In the genomic region with DNA sequence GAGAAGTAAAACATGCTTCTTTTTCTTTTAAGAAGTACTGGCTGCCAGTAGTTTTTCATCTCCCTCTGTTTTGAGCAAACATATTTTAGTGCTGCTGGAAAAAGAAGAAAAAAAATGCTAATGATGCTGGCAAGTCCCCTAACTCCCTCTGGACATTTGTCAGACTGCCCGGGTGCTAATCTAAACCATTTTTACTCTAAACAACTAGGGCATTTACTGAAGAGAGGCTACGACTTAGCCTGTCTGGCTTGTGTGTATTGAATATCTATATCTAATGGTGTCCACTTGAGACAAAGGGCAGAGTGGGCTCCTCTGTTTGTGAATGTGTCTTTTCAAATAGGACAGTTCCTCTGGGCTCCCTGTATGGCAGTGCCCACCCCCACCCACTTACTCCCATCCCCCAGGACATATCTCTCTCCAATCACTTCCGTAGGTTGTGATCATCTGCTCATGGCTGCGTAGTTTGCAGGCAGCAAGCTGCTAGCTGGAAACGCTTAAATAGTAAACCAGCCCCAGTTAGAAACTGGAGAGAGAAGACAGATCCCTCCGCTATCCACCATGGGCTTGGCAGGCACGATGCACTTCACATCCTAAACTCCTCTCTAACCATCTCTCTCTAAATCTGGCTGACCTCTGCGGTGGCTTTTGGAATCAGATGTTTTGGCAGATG, we compare ENCODE assay signal across 9 cellular contexts. TPM values are rescaled to one million over a fixed set of nuclear protein-coding genes. Genes with fewer than 3 reads are reported as not detected.
A peak's percentile ranks its signal among the peaks of the same experiment; 100 is the strongest.
DNase-seq lines count a peak whose midpoint lies in the region; ATAC-seq and TF ChIP-seq lines count a peak whose summit lies in the region.
"Had no signal": no experiment of that assay in that cellular context is flagged by ENCODE, and none has a peak within 500 bp of the region (broad histone marks: within the 10 kb centered on the region; RNA-seq: fewer than 3 reads in every experiment).

No MANE protein-coding gene starts in this region.

- TF ChIP-seq EP300 in esophagus muscularis mucosa (IDR thresholded peaks at IDR 0.05): no peak

- peak overlapping the region in 3 of 4 donors; percentile 45 to 84 (median 64) for H3K4me3 Mint-ChIP-seq in CD4-positive, CD25-positive, alpha-beta regulatory T cell

- peaks cover 80% of the 10 kb centered on the region for H3K79me2 ChIP-seq in osteoblast (ENCODE audit: insufficient read depth, low read length)

- peaks cover 40% of the 10 kb centered on the region for H3K4me1 ChIP-seq in CD4-positive, CD25-positive, alpha-beta regulatory T cell (ENCODE audit: control insufficient read depth, insufficient read depth, low read length, poor library complexity, severe bottlenecking)
- H3K4me1 ChIP-seq in esophagus muscularis mucosa: peaks cover 0 to 21% (median 16%) of the 10 kb centered on the region in 4 donors
- peaks cover 46% of the 10 kb centered on the region for H3K4me1 ChIP-seq in osteoblast (ENCODE audit: insufficient read depth, low read length)

- no peak for TF ChIP-seq POLR2A in esophagus muscularis mucosa (IDR thresholded peaks at IDR 0.05; ENCODE audit: low read depth)

- H3K4me2 ChIP-seq in osteoblast (ENCODE audit: insufficient read depth, low read length): peak overlapping the region; percentile 85

- intact Hi-C loops in esophagus muscularis mucosa (cut with DNase I): no loop called here

- no peaks in the 10 kb centered on the region for H3K27me3 ChIP-seq in CD4-positive, CD25-positive, alpha-beta regulatory T cell (ENCODE audit: control insufficient read depth, insufficient read depth, low read length)
- H3K27me3 ChIP-seq in esophagus muscularis mucosa (no peaks in the 10 kb centered on the region), osteoblast (ENCODE audit: insufficient read depth, low read length) (no peaks in the 10 kb centered on the region)

- peaks cover 2% of the 10 kb centered on the region for H4K20me1 ChIP-seq in osteoblast (ENCODE audit: insufficient read depth, low read length)

- H3K4me3 ChIP-seq in CD4-positive, CD25-positive, alpha-beta regulatory T cell (ENCODE audit: low read depth, low read length): peak overlapping the region; percentile 45
- H3K4me3 ChIP-seq in esophagus muscularis mucosa (peak overlapping the region; percentile 29 to 49 (median 34)), osteoblast (ENCODE audit: insufficient read depth, low read length) (peak overlapping the region; percentile 58)

- no peaks in the 10 kb centered on the region for H3K27me3 Mint-ChIP-seq in CD4-positive, CD25-positive, alpha-beta regulatory T cell

- TF ChIP-seq CTCF in esophagus muscularis mucosa (IDR thresholded peaks at IDR 0.05): no peak
- no peak for TF ChIP-seq CTCF in osteoblast (IDR thresholded peaks at IDR 0.05; ENCODE audit: extremely low read depth, low read depth, low read length)

- no peak for ATAC-seq in CD4-positive, CD25-positive, alpha-beta regulatory T cell (ENCODE audit: low read depth in 2 of 2)

- H3K27ac ChIP-seq in CD4-positive, CD25-positive, alpha-beta regulatory T cell (ENCODE audit: insufficient read depth, low read length, poor library complexity, severe bottlenecking): peak overlapping the region; percentile 66
- H3K27ac ChIP-seq in esophagus muscularis mucosa (replicated peaks in 1 of 4): peak overlapping the region; percentile 23 to 68 (median 50)
- peak overlapping the region; percentile 79 for H3K27ac ChIP-seq in osteoblast (ENCODE audit: low read depth, low read length)

- H3K4me1 Mint-ChIP-seq in CD4-positive, CD25-positive, alpha-beta regulatory T cell: peaks cover 57 to 83% (median 66%) of the 10 kb centered on the region in 4 donors

- peaks cover 16% of the 10 kb centered on the region for H3K36me3 Mint-ChIP-seq in CD4-positive, CD25-positive, alpha-beta regulatory T cell

- no peak for DNase-seq in CD4-positive, CD25-positive, alpha-beta regulatory T cell
- peak; percentile 85 for DNase-seq in NCI-H748 (lab: John Stamatoyannopoulos, UW; ENCODE audit: unreplicated experiment)
- no peak for DNase-seq in esophagus muscularis mucosa (ENCODE audit: extremely low spot score)
- peak; percentile 23 for DNase-seq in osteoblast (ENCODE audit: insufficient read length, low spot score, missing footprints)
- no peak for DNase-seq in kidney tubule cell (ENCODE audit: low spot score)
- DNase-seq in iPS-NIHi7 (ENCODE audit: extremely low spot score): no peak
- DNase-seq in NCI-H345 treated with DMSO at 0.1 percent for 48 hours (lab: John Stamatoyannopoulos, UW; ENCODE audit: unreplicated experiment): no peak
- no peak for DNase-seq in NCI-H774 (lab: John Stamatoyannopoulos, UW)
- DNase-seq: stimulated activated CD4-positive, alpha-beta T cell treated with anti-CD3 and anti-CD28 coated beads, Interleukin-12 subunit alpha, Interleukin-12 subunit beta, amount 100 ng/mL, for 4 hours had no signal

- no peaks in the 10 kb centered on the region for H3K9me3 ChIP-seq in CD4-positive, CD25-positive, alpha-beta regulatory T cell (ENCODE audit: control insufficient read depth in 2 of 2, low read length in 2 of 2)
- no peaks in the 10 kb centered on the region for H3K9me3 ChIP-seq in esophagus muscularis mucosa
- no peaks in the 10 kb centered on the region for H3K9me3 ChIP-seq in osteoblast (ENCODE audit: low read depth, low read length)

- peak overlapping the region; percentile 82 to 93 (median 91) for H3K27ac Mint-ChIP-seq in CD4-positive, CD25-positive, alpha-beta regulatory T cell

- H3K36me3 ChIP-seq in CD4-positive, CD25-positive, alpha-beta regulatory T cell (ENCODE audit: control insufficient read depth, insufficient read depth, low read length): peaks cover 3% of the 10 kb centered on the region
- H3K36me3 ChIP-seq in esophagus muscularis mucosa (no peaks in the 10 kb centered on the region), osteoblast (ENCODE audit: insufficient read depth, low read length) (peaks cover 9% of the 10 kb centered on the region)

- peak overlapping the region; percentile 56 for H2AFZ ChIP-seq in osteoblast (ENCODE audit: low read length)

- 29% methylated on average over 7 of the region's 8 CpGs for WGBS in esophagus muscularis mucosa

- H3K9me3 Mint-ChIP-seq in CD4-positive, CD25-positive, alpha-beta regulatory T cell: no peaks in the 10 kb centered on the region

RNA-seq across cellular contexts. Expression of a gene that starts 58.4 kb away (rescaled TPM):
- 222 TPM for total RNA-seq in CD4-positive, CD25-positive, alpha-beta regulatory T cell
- 10 to 100 TPM; 28.3 to 47.7 (median 34.9) TPM for polyA plus RNA-seq in CD4-positive, CD25-positive, alpha-beta regulatory T cell
- 10 to 100 TPM in 1 of 4 donors, 1 to 10 TPM in 3; 1.9 to 11.6 (median 6.3) TPM for total RNA-seq in esophagus muscularis mucosa
- total RNA-seq in osteoblast: 33.3 and 38.3 TPM in 2 replicates

Comparison
In these comparisons a context has a peak if more than half of its experiments do, and no peak if none do; other contexts are left out.
1. DNase-seq: peak in NCI-H748 (single experiment) and osteoblast (single experiment); none in CD4-positive, CD25-positive, alpha-beta regulatory T cell (0 of 3), esophagus muscularis mucosa (single experiment), kidney tubule cell (single experiment), iPS-NIHi7 (single experiment), NCI-H345 treated with DMSO at 0.1 percent for 48 hours (single experiment) and NCI-H774 (single experiment).
2. Peak in every context shown above with its lines, with median percentiles within 50 percentile points of each other: H3K27ac ChIP-seq and H3K4me3 ChIP-seq.